2 cellular contexts compared by ENCODE assay signal in the genomic region with DNA sequence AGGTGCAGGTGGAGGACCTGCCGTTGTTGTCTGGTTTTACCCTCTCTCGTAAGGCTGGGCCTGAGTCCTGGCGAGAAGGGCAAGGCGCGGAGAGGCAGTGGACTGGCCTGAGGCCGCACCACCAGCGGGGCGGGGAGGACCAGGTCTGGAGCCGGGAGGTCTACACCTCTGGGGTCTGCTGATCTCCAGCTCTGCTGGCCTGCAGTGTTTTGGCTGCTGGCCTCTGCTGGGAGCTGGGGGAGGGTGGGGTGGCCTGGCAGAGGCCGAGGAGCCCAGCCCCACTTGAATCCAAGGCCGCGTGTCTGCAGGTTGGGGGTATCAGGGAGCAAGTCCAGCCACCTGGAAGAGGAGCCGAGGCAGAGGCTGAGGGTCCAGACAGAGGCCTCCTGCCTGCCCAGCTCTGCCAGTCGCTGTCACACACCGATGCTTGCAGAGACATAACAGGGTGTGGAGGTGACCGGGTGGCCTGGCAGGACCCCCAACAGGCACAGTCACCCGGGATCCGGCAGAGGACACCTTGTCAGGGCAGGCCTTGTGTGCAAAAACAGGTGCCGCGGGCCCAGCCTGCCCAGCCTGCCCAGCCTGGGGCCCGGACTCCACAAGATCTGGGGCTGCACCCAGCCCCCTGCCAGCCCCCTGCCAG.
TF ChIP-seq lines count a peak whose summit lies in the region.

No MANE protein-coding gene starts in this region.

TF ChIP-seq in SK-N-SH, 30 proteins besides CTCF, POLR2A, EP300 and RAD21 (continued from another document):
- TF ChIP-seq SIN3A (IDR thresholded peaks at IDR 0.05; ENCODE audit: borderline replicate concordance, low read depth, low read length) (no peak), MEF2A (IDR thresholded peaks at IDR 0.05; ENCODE audit: borderline replicate concordance, low read depth) (no peak), RXRA (IDR thresholded peaks at IDR 0.05; ENCODE audit: borderline replicate concordance, low read depth) (no peak), FOSL2 (IDR thresholded peaks at IDR 0.05; ENCODE audit: borderline replicate concordance, low read depth) (no peak), EZH2phosphoT487 (IDR thresholded peaks at IDR 0.05; ENCODE audit: borderline replicate concordance, low read depth) (no peak), RCOR1 (IDR thresholded peaks at IDR 0.05; ENCODE audit: low read length) (no peak), ELF1 (IDR thresholded peaks at IDR 0.05) (no peak), TCF12 (IDR thresholded peaks at IDR 0.05) (no peak), USF2 (IDR thresholded peaks at IDR 0.05; ENCODE audit: borderline replicate concordance, low read depth, low read length) (no peak), CHD2 (IDR thresholded peaks at IDR 0.05; ENCODE audit: low read length, partially characterized antibody) (no peak), FOXJ3 (CRISPR knock-in tag; IDR thresholded peaks at IDR 0.05) (no peak), TEAD4 (IDR thresholded peaks at IDR 0.05; ENCODE audit: borderline replicate concordance, insufficient read depth) (no peak), JUND (IDR thresholded peaks at IDR 0.05) (no peak)
- TF ChIP-seq, protein P1, sequence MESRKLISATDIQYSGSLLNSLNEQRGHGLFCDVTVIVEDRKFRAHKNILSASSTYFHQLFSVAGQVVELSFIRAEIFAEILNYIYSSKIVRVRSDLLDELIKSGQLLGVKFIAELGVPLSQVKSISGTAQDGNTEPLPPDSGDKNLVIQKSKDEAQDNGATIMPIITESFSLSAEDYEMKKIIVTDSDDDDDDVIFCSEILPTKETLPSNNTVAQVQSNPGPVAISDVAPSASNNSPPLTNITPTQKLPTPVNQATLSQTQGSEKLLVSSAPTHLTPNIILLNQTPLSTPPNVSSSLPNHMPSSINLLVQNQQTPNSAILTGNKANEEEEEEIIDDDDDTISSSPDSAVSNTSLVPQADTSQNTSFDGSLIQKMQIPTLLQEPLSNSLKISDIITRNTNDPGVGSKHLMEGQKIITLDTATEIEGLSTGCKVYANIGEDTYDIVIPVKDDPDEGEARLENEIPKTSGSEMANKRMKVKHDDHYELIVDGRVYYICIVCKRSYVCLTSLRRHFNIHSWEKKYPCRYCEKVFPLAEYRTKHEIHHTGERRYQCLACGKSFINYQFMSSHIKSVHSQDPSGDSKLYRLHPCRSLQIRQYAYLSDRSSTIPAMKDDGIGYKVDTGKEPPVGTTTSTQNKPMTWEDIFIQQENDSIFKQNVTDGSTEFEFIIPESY (IDR thresholded peaks at IDR 0.05; ENCODE audit: borderline replicate concordance, low read depth): no peak

TF ChIP-seq in SK-N-SH treated with all-trans-retinoic acid at 6 μM for 48 hours, 23 proteins besides CTCF, POLR2A, EP300 and RAD21 (continued from another document):
- TF ChIP-seq PATZ1 (CRISPR knock-in tag; IDR thresholded peaks at IDR 0.05; ENCODE audit: borderline replicate concordance): no peak
- TF ChIP-seq ISL1 (CRISPR knock-in tag; IDR thresholded peaks at IDR 0.05): no peak
